In genomic region chr4:73258668-73259551, GRCh38 we compare ENCODE assay signal across 1 cellular context.
TF ChIP-seq lines count a peak whose summit lies in the region.

TSS of gene ANKRD17 (minus strand) at chr4:73258798. CDS start at chr4:73258668, 130 bp downstream.

TF ChIP-seq in HepG2, 621 proteins besides CTCF, POLR2A, EP300 and RAD21 (continued from another document and continues in another):
- TF ChIP-seq BCLAF1 (IDR thresholded peaks at IDR 0.05) (no peak), HMG20B (CRISPR knock-in tag; conservative IDR thresholded peaks at IDR 0.05) (peak; percentile 64), ZNF792 (CRISPR knock-in tag; IDR thresholded peaks at IDR 0.05) (peak; percentile 60; the same call in 1 of the 2 replicates), NR2C2 (CRISPR knock-in tag; IDR thresholded peaks at IDR 0.05; ENCODE audit: borderline replicate concordance) (peak; percentile 53), KDM6A (CRISPR knock-in tag; IDR thresholded peaks at IDR 0.05; ENCODE audit: low read depth) (no peak), SNAPC2 (CRISPR knock-in tag; IDR thresholded peaks at IDR 0.05) (no peak), ZNF564 (CRISPR knock-in tag; IDR thresholded peaks at IDR 0.05) (peak; percentile 71; the same call in 1 of the 2 replicates), ZNF24 (IDR thresholded peaks at IDR 0.05) (0 out of 2 replicates have a peak, but pooled peaks have one; percentile 28), ZNF776 (CRISPR knock-in tag; IDR thresholded peaks at IDR 0.05) (0 out of 2 replicates have a peak, but pooled peaks have one; percentile 27), DBP (CRISPR knock-in tag; IDR thresholded peaks at IDR 0.05; ENCODE audit: not compliant biosample characterization) (peak; percentile 18), ADNP (CRISPR knock-in tag; IDR thresholded peaks at IDR 0.05) (no peak), ZNF574 (CRISPR knock-in tag; IDR thresholded peaks at IDR 0.05) (peak; percentile 90), TBL1XR1 (IDR thresholded peaks at IDR 0.05; ENCODE audit: borderline replicate concordance, low read length, partially characterized antibody) (no peak), NKX3-1 (CRISPR knock-in tag; IDR thresholded peaks at IDR 0.05) (peak; percentile 26; the same call in 1 of the 2 replicates), ZNF503 (CRISPR knock-in tag; IDR thresholded peaks at IDR 0.05) (peak; percentile 70), ZNF235 (CRISPR knock-in tag; IDR thresholded peaks at IDR 0.05; ENCODE audit: borderline replicate concordance) (peak; percentile 67; the same call in 1 of the 2 replicates), ZNF275 (CRISPR knock-in tag; IDR thresholded peaks at IDR 0.05; ENCODE audit: borderline replicate concordance) (peak; percentile 67; the same call in 1 of the 2 replicates), ZNF264 (CRISPR knock-in tag; IDR thresholded peaks at IDR 0.05) (peak; percentile 93), PHF8 (CRISPR knock-in tag; IDR thresholded peaks at IDR 0.05) (peak; percentile 90), RFXANK (CRISPR knock-in tag; IDR thresholded peaks at IDR 0.05) (no peak), TAF15 (IDR thresholded peaks at IDR 0.05; ENCODE audit: low read depth, low read length, poor library complexity, severe bottlenecking) (peak; percentile 81), NR2F1 (CRISPR knock-in tag; IDR thresholded peaks at IDR 0.05) (no peak), ZNF513 (CRISPR knock-in tag; conservative IDR thresholded peaks at IDR 0.05) (peak; percentile 44; the same call in 1 of the 2 replicates), AKNA (CRISPR knock-in tag; IDR thresholded peaks at IDR 0.05; ENCODE audit: borderline replicate concordance) (no peak), PITX1 (CRISPR knock-in tag; IDR thresholded peaks at IDR 0.05) (peak; percentile 53), TFE3 (CRISPR knock-in tag; IDR thresholded peaks at IDR 0.05) (peak; percentile 75), ZNF746 (CRISPR knock-in tag; IDR thresholded peaks at IDR 0.05) (peak; percentile 100), HNRNPL (IDR thresholded peaks at IDR 0.05; ENCODE audit: low read depth, low read length) (0 out of 2 replicates have a peak, but pooled peaks have one; percentile 43), PRDM15 (CRISPR knock-in tag; IDR thresholded peaks at IDR 0.05) (peak; percentile 54; the same call in 1 of the 2 replicates), ATF7-NPFF (CRISPR knock-in tag; IDR thresholded peaks at IDR 0.05; ENCODE audit: low read depth) (0 out of 2 replicates have a peak, but pooled peaks have one; percentile 21), ZNF790 (CRISPR knock-in tag; IDR thresholded peaks at IDR 0.05; ENCODE audit: borderline replicate concordance) (peak; percentile 88; the same call in 1 of the 2 replicates), TSC22D2 (CRISPR knock-in tag; IDR thresholded peaks at IDR 0.05; ENCODE audit: borderline replicate concordance) (no peak), PHF20 (CRISPR knock-in tag; IDR thresholded peaks at IDR 0.05) (peak; percentile 97), AGO2 (optimal IDR thresholded peaks at IDR 0.05; ENCODE audit: low read depth, low read length) (peak; percentile 79), ZNF570 (CRISPR knock-in tag; IDR thresholded peaks at IDR 0.05; ENCODE audit: borderline replicate concordance) (no peak)
